13 cellular contexts compared by ENCODE assay signal in genomic region chr1:230114245-230114651, GRCh38. TPM values are rescaled to one million over a fixed set of nuclear protein-coding genes. Genes with fewer than 3 reads are reported as not detected.
DNase-seq lines count a peak whose midpoint lies in the region; ATAC-seq and TF ChIP-seq lines count a peak whose summit lies in the region.
"Had no signal": no experiment of that assay in that cellular context is flagged by ENCODE, and none has a peak within 500 bp of the region (broad histone marks: within the 10 kb centered on the region; RNA-seq: fewer than 3 reads in every experiment).

No MANE protein-coding gene starts in this region.

- H3K4me1 ChIP-seq in IMR-90 (ENCODE audit: control insufficient read depth, insufficient read depth, low read length) (peaks cover 25% of the 10 kb centered on the region), left lung (peaks cover 19 to 50% of the 10 kb centered on the region in 2 donors)

- peaks cover 29% of the 10 kb centered on the region for H3K9me1 ChIP-seq in IMR-90 (ENCODE audit: insufficient read depth, low read length)

- H2AFZ ChIP-seq in IMR-90 (replicated peaks; ENCODE audit: low read length, poor library complexity) = peak overlapping the region; percentile 69

- H3K27me3 ChIP-seq in IMR-90 (ENCODE audit: control insufficient read depth, insufficient read depth, low read length) = no peaks in the 10 kb centered on the region
- H3K27me3 ChIP-seq in dorsolateral prefrontal cortex = no peaks in the 10 kb centered on the region
- no peaks in the 10 kb centered on the region for H3K27me3 ChIP-seq in left lung

- H2BK120ac ChIP-seq in IMR-90 (ENCODE audit: low read depth, low read length) = peak overlapping the region; percentile 75

- peak overlapping the region; percentile 75 for H3K27ac ChIP-seq in IMR-90 (ENCODE audit: insufficient read depth, low read length)
- H3K27ac ChIP-seq in dorsolateral prefrontal cortex = peak overlapping the region in 9 of 59 donors; percentile 1 to 74 (median 36)
- H3K27ac ChIP-seq in left lung = peak overlapping the region; percentile 29 to 71

- H2AK9ac ChIP-seq in IMR-90 (replicated peaks; ENCODE audit: low read depth, low read length, poor library complexity) = peak overlapping the region; percentile 56

- peaks cover 1% of the 10 kb centered on the region; the same call in 1 of the 2 replicates for H3K36me3 ChIP-seq in IMR-90 (ENCODE audit: control insufficient read depth, insufficient read depth, low read length)
- peaks cover 0 to 15% of the 10 kb centered on the region in 2 donors for H3K36me3 ChIP-seq in left lung

- BruUV-seq in IMR-90 (replicated peaks; lab: Mats Ljungman, UMichigan) = no TSS peak

- H3K4me2 ChIP-seq in IMR-90 (ENCODE audit: low read depth, low read length) = peak overlapping the region; percentile 82

- no peak; the same call in 1 of the 2 replicates for TF ChIP-seq RAD21 in IMR-90 (IDR thresholded peaks at IDR 0.05; ENCODE audit: low read length)

- CTCF ChIA-PET in IMR-90 (lab: Yijun Ruan, JAX) = interaction anchor here (0.8 kb wide), 1 partner anchor 10 kb away, joined by 3 read pairs; no protein-coding TSS in a partner anchor

- H3K4ac ChIP-seq in IMR-90 (ENCODE audit: low read depth, low read length) = peak overlapping the region; percentile 83

- 58% methylated on average over 12 of the region's 14 CpGs; no CpG with 5 or more reads in 1 of the 2 experiments for WGBS in IMR-90 (ENCODE audit: extremely low coverage in 2 of 2, insufficient read length in 1 of 2), 2 experiments

- H3K4me3 ChIP-seq in IMR-90 (ENCODE audit: insufficient read depth, low read depth, low read length) (peak overlapping the region; percentile 34), dorsolateral prefrontal cortex (peak overlapping the region in 40 of 59 donors; percentile 0 to 55 (median 28)), left lung (no peak overlapping the region)
- H3K4me3 ChIP-seq: skin epidermis had no signal

- H3K9ac ChIP-seq in IMR-90 (ENCODE audit: low read depth, low read length) = peak overlapping the region; percentile 61

- in situ Hi-C loops in IMR-90 (cut with MboI; ENCODE audit: low sequenced_read_pairs) = no loop called here

- H4K5ac ChIP-seq in IMR-90 (ENCODE audit: low read depth, low read length) = peak overlapping the region; percentile 1; the same call in 1 of the 2 replicates

- peak overlapping the region; percentile 84 for H2AK5ac ChIP-seq in IMR-90 (ENCODE audit: low read depth, low read length)

- peaks cover 52 to 86% of the 10 kb centered on the region in 2 experiments for H3K79me1 ChIP-seq in IMR-90 (ENCODE audit: low read depth in 1 of 2, low read length in 2 of 2)

- H4K91ac ChIP-seq in IMR-90 (ENCODE audit: insufficient read depth, low read depth, low read length) = peak overlapping the region; percentile 42

- TF ChIP-seq POLR2A in IMR-90 (IDR thresholded peaks at IDR 0.05; ENCODE audit: low read depth, low read length) = peak; percentile 50

- POLR2A ChIA-PET in IMR-90 (lab: Charles Lee; ENCODE audit: unreplicated experiment) = no interaction called here

- H2BK15ac ChIP-seq in IMR-90 (ENCODE audit: low read depth, low read length) = peak overlapping the region; percentile 57; the same call in 2 of the 3 replicates

- H3K9me3 ChIP-seq in IMR-90 (ENCODE audit: control insufficient read depth, insufficient read depth, low read length) (no peaks in the 10 kb centered on the region), left lung (no peaks in the 10 kb centered on the region)

- H3K14ac ChIP-seq in IMR-90 (replicated peaks; ENCODE audit: low read depth, low read length) = peak overlapping the region; percentile 64

- peak overlapping the region; percentile 10 to 57 for H4K8ac ChIP-seq in IMR-90 (ENCODE audit: low read depth in 2 of 2, low read length in 2 of 2)

- H3K56ac ChIP-seq in IMR-90 (ENCODE audit: extremely low read depth, insufficient read depth, low read length) = peak overlapping the region; percentile 67

- intact Hi-C loops in IMR-90 (cut with micrococcal nuclease) = loop anchor here (1.0 kb wide), 1 partner anchor 28 kb away; no protein-coding TSS in a partner anchor
- intact Hi-C loops in dorsolateral prefrontal cortex (cut with DNase I) = loop anchor here in 1 of 2 donors (5.0 kb wide), 2 partner anchors 38 to 58 kb away; no protein-coding TSS in a partner anchor
- intact Hi-C loops in left lung (cut with DNase I) = no loop called here

- ATAC-seq in IMR-90 (ENCODE audit: low read depth) (no peak), left lung (no peak), GM21786 (IDR thresholded peaks at IDR 0.05; ENCODE audit: unreplicated experiment) (no peak), GM18519 (IDR thresholded peaks at IDR 0.05; ENCODE audit: low FRiP score, unreplicated experiment) (no peak)

- peak; percentile 86 for DNase-seq in IMR-90
- DNase-seq in dorsolateral prefrontal cortex = no peak
- DNase-seq in left lung = no peak
- DNase-seq in stromal cell of bone marrow (ENCODE audit: low read depth) = peak; percentile 78
- no peak for DNase-seq in kidney tubule cell (ENCODE audit: low spot score)
- DNase-seq in T1000 (lab: John Stamatoyannopoulos, UW) = no peak
- DNase-seq: activated naive CD4-positive, alpha-beta T cell treated with anti-CD3 and anti-CD28 coated beads for 36 hours; Calu3; NCI-H187; stimulated activated CD8-positive, alpha-beta memory T cell treated with anti-CD3 and anti-CD28 coated beads, Interleukin-4, amount 100 ng/mL, for 48 hours had no signal

- H2BK5ac ChIP-seq in IMR-90 (ENCODE audit: low read depth, low read length, poor library complexity, severe bottlenecking) = peak overlapping the region; percentile 81

- peak overlapping the region; percentile 47; the same call in 1 of the 2 replicates for H2BK20ac ChIP-seq in IMR-90 (ENCODE audit: low read depth, low read length)

- peaks cover 43% of the 10 kb centered on the region for H4K20me1 ChIP-seq in IMR-90 (ENCODE audit: insufficient read depth, low read length)

- TF ChIP-seq CTCF in IMR-90 (conservative IDR thresholded peaks at IDR 0.05; ENCODE audit: low read depth, low read length) (no peak), dorsolateral prefrontal cortex (IDR thresholded peaks at IDR 0.05 in 54 of 56, conservative IDR thresholded peaks at IDR 0.05 in 2 of 56; ENCODE audit: low read depth in 1 of 56, partially characterized antibody in 56 of 56) (no peak), left lung (IDR thresholded peaks at IDR 0.05) (no peak)

- peak overlapping the region; percentile 38 for H3K18ac ChIP-seq in IMR-90 (ENCODE audit: low read depth, low read length)

- peak overlapping the region; percentile 69 for H3K23ac ChIP-seq in IMR-90 (ENCODE audit: low read depth, low read length)

- dilution Hi-C loops in IMR-90 (cut with HindIII; ENCODE audit: low sequenced_read_pairs, unreplicated experiment) = no loop called here

TF ChIP-seq in IMR-90, 13 proteins besides CTCF, POLR2A, EP300 and RAD21:
- TF ChIP-seq SMC3 (IDR thresholded peaks at IDR 0.05; ENCODE audit: low read depth, low read length) (no peak), CEBPB (IDR thresholded peaks at IDR 0.05; ENCODE audit: low read depth, low read length) (no peak), MXI1 (IDR thresholded peaks at IDR 0.05; ENCODE audit: borderline replicate concordance, low read depth, low read length) (no peak), NFE2L2 (IDR thresholded peaks at IDR 0.05; ENCODE audit: low read depth, low read length) (no peak), RCOR1 (IDR thresholded peaks at IDR 0.05; ENCODE audit: insufficient replicate concordance, low read length) (no peak), MAFK (IDR thresholded peaks at IDR 0.05; ENCODE audit: low read depth, low read length) (no peak), RFX5 (IDR thresholded peaks at IDR 0.05; ENCODE audit: low read depth, low read length) (no peak), USF2 (IDR thresholded peaks at IDR 0.05; ENCODE audit: low read depth, low read length) (no peak), MAZ (IDR thresholded peaks at IDR 0.05; ENCODE audit: borderline replicate concordance, low read depth, low read length) (no peak; the same call in 1 of the 2 replicates), FOS (IDR thresholded peaks at IDR 0.05; ENCODE audit: low read depth, low read length) (no peak), ELK1 (IDR thresholded peaks at IDR 0.05; ENCODE audit: borderline replicate concordance, low read depth, low read length) (no peak)
TF ChIP-seq in IMR-90: peak in this region for 0.

RNA-seq across cellular contexts. Expression of gene GALNT2, which starts 47.2 kb away (rescaled TPM):
- 50.4 and 58.6 TPM in 2 replicates for total RNA-seq in IMR-90 (2012; rRNA removed)
- 170 and 189 TPM in 2 replicates for polyA plus RNA-seq in IMR-90 (2012; rRNA removed)
- 173 and 231 TPM in 2 replicates for polyA plus RNA-seq in IMR-90 (2012; cell fraction: cytosol; rRNA removed)
- polyA plus RNA-seq in IMR-90 (2012; cell fraction: nucleus; rRNA removed; ENCODE audit: low replicate concordance) = 130 and 137 TPM in 2 replicates
- 10 to 100 TPM; 32.6 to 75.9 (median 45.2) TPM for total RNA-seq in dorsolateral prefrontal cortex
- 100 to 1,000 TPM in 1 of 2 donors, 10 to 100 TPM in 1; 79.5 to 114 TPM for total RNA-seq in left lung

Comparison
In these comparisons a context has a peak if more than half of its experiments do, and no peak if none do; other contexts are left out.
1. DNase-seq: peak in IMR-90 (single experiment) and stromal cell of bone marrow (single experiment); none in dorsolateral prefrontal cortex (0 of 10), left lung (0 of 2), kidney tubule cell (single experiment) and T1000 (single experiment).
2. H3K4me3 ChIP-seq: peak in IMR-90 (single experiment) and dorsolateral prefrontal cortex (40 of 59); none in left lung (0 of 2).